1 cellular context compared by ENCODE assay signal in the genomic region with DNA sequence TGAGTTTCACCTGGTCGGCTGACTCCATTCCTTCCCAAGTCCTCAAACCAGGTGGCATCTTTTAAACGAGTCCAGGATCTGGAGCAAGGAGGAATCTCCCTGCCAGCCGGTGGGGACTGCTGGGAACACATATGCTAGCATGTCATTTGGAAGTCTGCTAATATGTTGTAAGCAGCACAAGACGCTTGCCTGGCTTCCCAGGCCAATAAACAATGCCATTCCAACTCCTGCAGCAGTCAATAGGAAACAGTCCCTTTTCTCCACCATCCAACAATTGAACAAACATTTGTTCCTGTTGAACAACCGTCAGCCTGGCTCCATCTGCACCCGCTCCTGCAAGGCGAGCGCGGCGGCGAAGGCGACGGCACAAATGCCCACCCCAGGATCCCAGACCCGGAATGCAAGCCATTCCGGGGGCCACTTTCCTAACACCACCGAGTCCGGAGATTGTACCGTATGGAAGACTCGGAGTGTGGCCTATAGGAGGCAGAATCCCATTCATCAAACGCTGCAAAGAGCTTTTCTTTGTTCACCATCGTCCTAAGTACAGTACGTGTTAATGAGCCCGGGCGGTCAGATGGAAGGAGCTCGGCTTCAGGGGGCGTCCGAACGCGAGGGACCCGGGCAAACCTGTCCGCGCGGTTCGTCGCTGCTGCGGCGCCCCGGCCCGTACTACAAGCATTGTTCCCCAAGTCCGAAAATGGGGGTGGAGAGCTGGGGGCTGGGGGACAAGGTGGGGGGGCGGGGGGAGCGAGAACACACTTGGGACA.
A peak's percentile ranks its signal among the peaks of the same experiment; 100 is the strongest.
TF ChIP-seq lines count a peak whose summit lies in the region.

No MANE protein-coding gene starts in this region.

TF ChIP-seq in HepG2, 621 proteins besides CTCF, POLR2A, EP300 and RAD21 (continued from another document and continues in another):
- TF ChIP-seq, protein P1, sequence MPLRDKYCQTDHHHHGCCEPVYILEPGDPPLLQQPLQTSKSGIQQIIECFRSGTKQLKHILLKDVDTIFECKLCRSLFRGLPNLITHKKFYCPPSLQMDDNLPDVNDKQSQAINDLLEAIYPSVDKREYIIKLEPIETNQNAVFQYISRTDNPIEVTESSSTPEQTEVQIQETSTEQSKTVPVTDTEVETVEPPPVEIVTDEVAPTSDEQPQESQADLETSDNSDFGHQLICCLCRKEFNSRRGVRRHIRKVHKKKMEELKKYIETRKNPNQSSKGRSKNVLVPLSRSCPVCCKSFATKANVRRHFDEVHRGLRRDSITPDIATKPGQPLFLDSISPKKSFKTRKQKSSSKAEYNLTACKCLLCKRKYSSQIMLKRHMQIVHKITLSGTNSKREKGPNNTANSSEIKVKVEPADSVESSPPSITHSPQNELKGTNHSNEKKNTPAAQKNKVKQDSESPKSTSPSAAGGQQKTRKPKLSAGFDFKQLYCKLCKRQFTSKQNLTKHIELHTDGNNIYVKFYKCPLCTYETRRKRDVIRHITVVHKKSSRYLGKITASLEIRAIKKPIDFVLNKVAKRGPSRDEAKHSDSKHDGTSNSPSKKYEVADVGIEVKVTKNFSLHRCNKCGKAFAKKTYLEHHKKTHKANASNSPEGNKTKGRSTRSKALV (CRISPR knock-in tag; IDR thresholded peaks at IDR 0.05) = peak; percentile 16; the same call in 1 of the 2 replicates
- TF ChIP-seq ZEB1 (IDR thresholded peaks at IDR 0.05; ENCODE audit: insufficient replicate concordance, low read depth) (no peak), HMGXB4 (CRISPR knock-in tag; IDR thresholded peaks at IDR 0.05; ENCODE audit: borderline replicate concordance in 1 of 2, low read depth in 1 of 2) (0 out of 4 replicates have a peak, but pooled peaks have one; percentile 21 to 31), EZH2 (conservative IDR thresholded peaks at IDR 0.05; ENCODE audit: low read depth, low read length) (no peak), PPARG (CRISPR knock-in tag; conservative IDR thresholded peaks at IDR 0.05) (0 out of 2 replicates have a peak, but pooled peaks have one; percentile 21), ZNF503 (CRISPR knock-in tag; IDR thresholded peaks at IDR 0.05) (no peak), ZNF350 (CRISPR knock-in tag; IDR thresholded peaks at IDR 0.05; ENCODE audit: borderline replicate concordance, low read depth) (no peak), ZNF564 (CRISPR knock-in tag; IDR thresholded peaks at IDR 0.05) (peak; percentile 31; the same call in 1 of the 2 replicates), TGIF2 (CRISPR knock-in tag; IDR thresholded peaks at IDR 0.05) (no peak), SIN3B (IDR thresholded peaks at IDR 0.05; ENCODE audit: low read length) (no peak), ARID4A (CRISPR knock-in tag; IDR thresholded peaks at IDR 0.05; ENCODE audit: borderline replicate concordance) (0 out of 2 replicates have a peak, but pooled peaks have one; percentile 7), ZMAT3 (CRISPR knock-in tag; conservative IDR thresholded peaks at IDR 0.05) (0 out of 2 replicates have a peak, but pooled peaks have one; percentile 39), SPEN (CRISPR knock-in tag; IDR thresholded peaks at IDR 0.05; ENCODE audit: low read depth) (no peak), AKAP8 (CRISPR knock-in tag; IDR thresholded peaks at IDR 0.05) (no peak), ZFX (CRISPR knock-in tag; IDR thresholded peaks at IDR 0.05; ENCODE audit: low read depth) (peak; percentile 14; the same call in 1 of the 2 replicates), GATAD2A (CRISPR knock-in tag; IDR thresholded peaks at IDR 0.05) (0 out of 2 replicates have a peak, but pooled peaks have one; percentile 16), ZNF639 (CRISPR knock-in tag; conservative IDR thresholded peaks at IDR 0.05) (no peak), KAT2B (IDR thresholded peaks at IDR 0.05; ENCODE audit: borderline replicate concordance, low read depth, low read length) (no peak), KDM6A (CRISPR knock-in tag; IDR thresholded peaks at IDR 0.05; ENCODE audit: low read depth) (no peak), RBFOX2 (IDR thresholded peaks at IDR 0.05; ENCODE audit: low read depth, low read length) (no peak), ZFP36L1 (CRISPR knock-in tag; IDR thresholded peaks at IDR 0.05) (no peak), SETDB1 (CRISPR knock-in tag; IDR thresholded peaks at IDR 0.05; ENCODE audit: borderline replicate concordance) (no peak), KLF12 (CRISPR knock-in tag; IDR thresholded peaks at IDR 0.05; ENCODE audit: borderline replicate concordance) (no peak), ZFY (CRISPR knock-in tag; IDR thresholded peaks at IDR 0.05) (peak; percentile 10; the same call in 1 of the 2 replicates), FOXC1 (CRISPR knock-in tag; IDR thresholded peaks at IDR 0.05; ENCODE audit: borderline replicate concordance) (no peak), FOSL1 (CRISPR knock-in tag; IDR thresholded peaks at IDR 0.05; ENCODE audit: borderline replicate concordance) (no peak)
- TF ChIP-seq, protein P2, sequence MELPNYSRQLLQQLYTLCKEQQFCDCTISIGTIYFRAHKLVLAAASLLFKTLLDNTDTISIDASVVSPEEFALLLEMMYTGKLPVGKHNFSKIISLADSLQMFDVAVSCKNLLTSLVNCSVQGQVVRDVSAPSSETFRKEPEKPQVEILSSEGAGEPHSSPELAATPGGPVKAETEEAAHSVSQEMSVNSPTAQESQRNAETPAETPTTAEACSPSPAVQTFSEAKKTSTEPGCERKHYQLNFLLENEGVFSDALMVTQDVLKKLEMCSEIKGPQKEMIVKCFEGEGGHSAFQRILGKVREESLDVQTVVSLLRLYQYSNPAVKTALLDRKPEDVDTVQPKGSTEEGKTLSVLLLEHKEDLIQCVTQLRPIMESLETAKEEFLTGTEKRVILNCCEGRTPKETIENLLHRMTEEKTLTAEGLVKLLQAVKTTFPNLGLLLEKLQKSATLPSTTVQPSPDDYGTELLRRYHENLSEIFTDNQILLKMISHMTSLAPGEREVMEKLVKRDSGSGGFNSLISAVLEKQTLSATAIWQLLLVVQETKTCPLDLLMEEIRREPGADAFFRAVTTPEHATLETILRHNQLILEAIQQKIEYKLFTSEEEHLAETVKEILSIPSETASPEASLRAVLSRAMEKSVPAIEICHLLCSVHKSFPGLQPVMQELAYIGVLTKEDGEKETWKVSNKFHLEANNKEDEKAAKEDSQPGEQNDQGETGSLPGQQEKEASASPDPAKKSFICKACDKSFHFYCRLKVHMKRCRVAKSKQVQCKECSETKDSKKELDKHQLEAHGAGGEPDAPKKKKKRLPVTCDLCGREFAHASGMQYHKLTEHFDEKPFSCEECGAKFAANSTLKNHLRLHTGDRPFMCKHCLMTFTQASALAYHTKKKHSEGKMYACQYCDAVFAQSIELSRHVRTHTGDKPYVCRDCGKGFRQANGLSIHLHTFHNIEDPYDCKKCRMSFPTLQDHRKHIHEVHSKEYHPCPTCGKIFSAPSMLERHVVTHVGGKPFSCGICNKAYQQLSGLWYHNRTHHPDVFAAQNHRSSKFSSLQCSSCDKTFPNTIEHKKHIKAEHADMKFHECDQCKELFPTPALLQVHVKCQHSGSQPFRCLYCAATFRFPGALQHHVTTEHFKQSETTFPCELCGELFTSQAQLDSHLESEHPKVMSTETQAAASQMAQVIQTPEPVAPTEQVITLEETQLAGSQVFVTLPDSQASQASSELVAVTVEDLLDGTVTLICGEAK (IDR thresholded peaks at IDR 0.05) = no peak
- TF ChIP-seq, protein P2 (CRISPR knock-in tag; IDR thresholded peaks at IDR 0.05) = no peak
